20 cellular contexts compared by ENCODE assay signal in the genomic region with DNA sequence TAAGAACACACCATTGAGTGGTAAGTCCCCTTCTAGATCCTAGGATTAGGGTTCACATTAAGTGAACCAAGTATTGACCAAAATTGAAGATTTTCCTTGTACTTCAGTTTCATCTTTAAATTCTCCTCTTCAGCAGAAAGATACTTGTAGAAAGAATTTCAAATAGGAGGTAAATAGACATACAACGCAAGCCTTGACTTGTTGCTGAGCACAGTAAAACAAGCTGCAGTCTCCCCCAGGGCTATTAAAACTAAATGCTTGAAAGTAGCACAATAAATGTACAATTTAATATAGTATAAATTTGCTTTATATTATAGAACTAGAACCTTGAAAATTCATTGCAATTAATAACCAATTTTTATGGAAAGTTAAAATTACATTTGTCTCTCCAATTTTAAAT.
"Had no signal": no experiment of that assay in that cellular context is flagged by ENCODE, and none has a peak within 500 bp of the region (broad histone marks: within the 10 kb centered on the region; RNA-seq: fewer than 3 reads in every experiment).

No MANE protein-coding gene starts in this region.

- H3K27me3 ChIP-seq: dorsolateral prefrontal cortex, esophagus muscularis mucosa, gastroesophageal sphincter, suprapubic skin, thyroid gland had no signal

- H3K36me3 ChIP-seq: esophagus muscularis mucosa, gastroesophageal sphincter, left ventricle myocardium inferior, suprapubic skin, thyroid gland had no signal

- H3K4me1 ChIP-seq: esophagus muscularis mucosa, gastroesophageal sphincter, left ventricle myocardium inferior, suprapubic skin, thyroid gland had no signal

- DNase-seq: cortex of kidney; dorsolateral prefrontal cortex; effector CD8-positive, alpha-beta T cell; glutamatergic neuron; immature natural killer cell; kidney; left cardiac atrium; left ventricle myocardium inferior; mesendoderm; naive B cell; occipital lobe; stimulated activated CD4-positive, alpha-beta T cell treated with anti-CD3 and anti-CD28 coated beads, Interleukin-2, amount 100 ng/mL, for 24 hours; stimulated activated CD4-positive, alpha-beta T cell treated with anti-CD3 and anti-CD28 coated beads, Interleukin-4, amount 100 ng/mL, for 4 hours; stimulated activated naive CD4-positive, alpha-beta T cell treated with Interleukin-2 at 50 U/mL for 16 hours; thyroid gland had no signal

- H3K27ac ChIP-seq: dorsolateral prefrontal cortex, esophagus muscularis mucosa, gastroesophageal sphincter, left ventricle myocardium inferior, suprapubic skin, thyroid gland had no signal

- ATAC-seq: gastroesophageal sphincter, left cardiac atrium, sciatic nerve had no signal

- H3K9me3 ChIP-seq: esophagus muscularis mucosa, gastroesophageal sphincter, left ventricle myocardium inferior, suprapubic skin, thyroid gland had no signal

- H3K4me3 ChIP-seq: dorsolateral prefrontal cortex, esophagus muscularis mucosa, gastroesophageal sphincter, left ventricle myocardium inferior, lung, suprapubic skin, thyroid gland had no signal
